In the genomic region with DNA sequence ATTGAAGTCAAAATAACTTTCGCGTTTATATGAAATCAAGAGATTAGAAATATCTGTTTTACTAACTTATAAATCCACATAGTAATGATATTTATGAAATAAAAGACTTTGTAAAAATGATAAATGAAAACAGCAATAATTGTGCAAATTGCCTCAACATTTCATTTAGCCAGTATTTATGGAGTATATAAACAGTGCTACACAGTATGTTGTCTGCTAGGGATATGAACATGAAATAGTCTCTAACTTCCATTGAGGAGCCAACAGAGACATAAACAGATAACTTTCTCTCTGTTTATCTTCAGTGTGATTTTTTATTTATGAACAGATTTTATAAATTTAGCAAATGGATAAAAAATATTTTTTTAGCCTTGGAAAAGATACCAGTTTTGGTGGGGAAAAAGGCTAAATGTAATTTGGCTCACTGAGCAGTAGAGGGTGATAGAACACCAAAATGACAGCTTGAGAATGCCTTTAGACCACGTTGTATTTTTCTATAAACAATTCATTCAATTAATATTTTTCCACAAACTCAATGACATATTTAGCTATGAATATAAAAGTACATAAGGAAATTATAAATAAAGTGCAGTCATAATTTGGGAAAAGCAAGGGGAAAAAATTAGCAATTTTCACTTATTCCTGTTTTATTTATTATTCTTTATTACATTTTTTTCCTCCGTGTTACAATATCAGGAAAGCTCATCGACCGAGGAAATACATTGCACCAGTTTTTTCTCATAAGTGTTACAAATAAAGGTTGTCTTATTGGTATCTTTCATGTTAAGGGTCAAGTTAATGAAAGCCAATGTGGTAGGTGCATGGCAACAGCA, we compare ENCODE assay signal across 1 cellular context.
TF ChIP-seq lines count a peak whose summit lies in the region.

No MANE protein-coding gene starts in this region.

TF ChIP-seq in K562, 482 proteins besides CTCF, POLR2A, EP300 and RAD21 (continued from another document and continues in another):
- TF ChIP-seq, protein P1, sequence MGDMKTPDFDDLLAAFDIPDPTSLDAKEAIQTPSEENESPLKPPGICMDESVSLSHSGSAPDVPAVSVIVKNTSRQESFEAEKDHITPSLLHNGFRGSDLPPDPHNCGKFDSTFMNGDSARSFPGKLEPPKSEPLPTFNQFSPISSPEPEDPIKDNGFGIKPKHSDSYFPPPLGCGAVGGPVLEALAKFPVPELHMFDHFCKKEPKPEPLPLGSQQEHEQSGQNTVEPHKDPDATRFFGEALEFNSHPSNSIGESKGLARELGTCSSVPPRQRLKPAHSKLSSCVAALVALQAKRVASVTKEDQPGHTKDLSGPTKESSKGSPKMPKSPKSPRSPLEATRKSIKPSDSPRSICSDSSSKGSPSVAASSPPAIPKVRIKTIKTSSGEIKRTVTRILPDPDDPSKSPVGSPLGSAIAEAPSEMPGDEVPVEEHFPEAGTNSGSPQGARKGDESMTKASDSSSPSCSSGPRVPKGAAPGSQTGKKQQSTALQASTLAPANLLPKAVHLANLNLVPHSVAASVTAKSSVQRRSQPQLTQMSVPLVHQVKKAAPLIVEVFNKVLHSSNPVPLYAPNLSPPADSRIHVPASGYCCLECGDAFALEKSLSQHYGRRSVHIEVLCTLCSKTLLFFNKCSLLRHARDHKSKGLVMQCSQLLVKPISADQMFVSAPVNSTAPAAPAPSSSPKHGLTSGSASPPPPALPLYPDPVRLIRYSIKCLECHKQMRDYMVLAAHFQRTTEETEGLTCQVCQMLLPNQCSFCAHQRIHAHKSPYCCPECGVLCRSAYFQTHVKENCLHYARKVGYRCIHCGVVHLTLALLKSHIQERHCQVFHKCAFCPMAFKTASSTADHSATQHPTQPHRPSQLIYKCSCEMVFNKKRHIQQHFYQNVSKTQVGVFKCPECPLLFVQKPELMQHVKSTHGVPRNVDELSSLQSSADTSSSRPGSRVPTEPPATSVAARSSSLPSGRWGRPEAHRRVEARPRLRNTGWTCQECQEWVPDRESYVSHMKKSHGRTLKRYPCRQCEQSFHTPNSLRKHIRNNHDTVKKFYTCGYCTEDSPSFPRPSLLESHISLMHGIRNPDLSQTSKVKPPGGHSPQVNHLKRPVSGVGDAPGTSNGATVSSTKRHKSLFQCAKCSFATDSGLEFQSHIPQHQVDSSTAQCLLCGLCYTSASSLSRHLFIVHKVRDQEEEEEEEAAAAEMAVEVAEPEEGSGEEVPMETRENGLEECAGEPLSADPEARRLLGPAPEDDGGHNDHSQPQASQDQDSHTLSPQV (IDR thresholded peaks at IDR 0.05): peak; percentile 50; the same call in 1 of the 2 replicates
- TF ChIP-seq CHD2 (IDR thresholded peaks at IDR 0.05; ENCODE audit: low read depth, low read length): no peak
- no peak; a peak in 1 of 4 replicates for TF ChIP-seq MAZ (CRISPR knock-in tag; conservative IDR thresholded peaks at IDR 0.05 in 1 of 2, IDR thresholded peaks at IDR 0.05 in 1 of 2)
- TF ChIP-seq, protein P2, sequence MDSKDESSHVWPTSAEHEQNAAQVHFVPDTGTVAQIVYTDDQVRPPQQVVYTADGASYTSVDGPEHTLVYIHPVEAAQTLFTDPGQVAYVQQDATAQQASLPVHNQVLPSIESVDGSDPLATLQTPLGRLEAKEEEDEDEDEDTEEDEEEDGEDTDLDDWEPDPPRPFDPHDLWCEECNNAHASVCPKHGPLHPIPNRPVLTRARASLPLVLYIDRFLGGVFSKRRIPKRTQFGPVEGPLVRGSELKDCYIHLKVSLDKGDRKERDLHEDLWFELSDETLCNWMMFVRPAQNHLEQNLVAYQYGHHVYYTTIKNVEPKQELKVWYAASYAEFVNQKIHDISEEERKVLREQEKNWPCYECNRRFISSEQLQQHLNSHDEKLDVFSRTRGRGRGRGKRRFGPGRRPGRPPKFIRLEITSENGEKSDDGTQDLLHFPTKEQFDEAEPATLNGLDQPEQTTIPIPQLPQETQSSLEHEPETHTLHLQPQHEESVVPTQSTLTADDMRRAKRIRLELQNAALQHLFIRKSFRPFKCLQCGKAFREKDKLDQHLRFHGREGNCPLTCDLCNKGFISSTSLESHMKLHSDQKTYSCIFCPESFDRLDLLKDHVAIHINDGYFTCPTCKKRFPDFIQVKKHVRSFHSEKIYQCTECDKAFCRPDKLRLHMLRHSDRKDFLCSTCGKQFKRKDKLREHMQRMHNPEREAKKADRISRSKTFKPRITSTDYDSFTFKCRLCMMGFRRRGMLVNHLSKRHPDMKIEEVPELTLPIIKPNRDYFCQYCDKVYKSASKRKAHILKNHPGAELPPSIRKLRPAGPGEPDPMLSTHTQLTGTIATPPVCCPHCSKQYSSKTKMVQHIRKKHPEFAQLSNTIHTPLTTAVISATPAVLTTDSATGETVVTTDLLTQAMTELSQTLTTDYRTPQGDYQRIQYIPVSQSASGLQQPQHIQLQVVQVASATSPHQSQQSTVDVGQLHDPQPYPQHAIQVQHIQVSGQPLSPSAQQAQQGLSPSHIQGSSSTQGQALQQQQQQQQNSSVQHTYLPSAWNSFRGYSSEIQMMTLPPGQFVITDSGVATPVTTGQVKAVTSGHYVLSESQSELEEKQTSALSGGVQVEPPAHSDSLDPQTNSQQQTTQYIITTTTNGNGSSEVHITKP (IDR thresholded peaks at IDR 0.05; ENCODE audit: partially characterized antibody): no peak
- no peak for TF ChIP-seq ZSCAN32 (CRISPR knock-in tag; IDR thresholded peaks at IDR 0.05)
- TF ChIP-seq ZNF431 (CRISPR knock-in tag; IDR thresholded peaks at IDR 0.05): no peak
- TF ChIP-seq ZNF589 (CRISPR knock-in tag; IDR thresholded peaks at IDR 0.05; ENCODE audit: low read depth): no peak
- TF ChIP-seq ZKSCAN3 (CRISPR knock-in tag; IDR thresholded peaks at IDR 0.05): no peak
- TF ChIP-seq, protein P3, sequence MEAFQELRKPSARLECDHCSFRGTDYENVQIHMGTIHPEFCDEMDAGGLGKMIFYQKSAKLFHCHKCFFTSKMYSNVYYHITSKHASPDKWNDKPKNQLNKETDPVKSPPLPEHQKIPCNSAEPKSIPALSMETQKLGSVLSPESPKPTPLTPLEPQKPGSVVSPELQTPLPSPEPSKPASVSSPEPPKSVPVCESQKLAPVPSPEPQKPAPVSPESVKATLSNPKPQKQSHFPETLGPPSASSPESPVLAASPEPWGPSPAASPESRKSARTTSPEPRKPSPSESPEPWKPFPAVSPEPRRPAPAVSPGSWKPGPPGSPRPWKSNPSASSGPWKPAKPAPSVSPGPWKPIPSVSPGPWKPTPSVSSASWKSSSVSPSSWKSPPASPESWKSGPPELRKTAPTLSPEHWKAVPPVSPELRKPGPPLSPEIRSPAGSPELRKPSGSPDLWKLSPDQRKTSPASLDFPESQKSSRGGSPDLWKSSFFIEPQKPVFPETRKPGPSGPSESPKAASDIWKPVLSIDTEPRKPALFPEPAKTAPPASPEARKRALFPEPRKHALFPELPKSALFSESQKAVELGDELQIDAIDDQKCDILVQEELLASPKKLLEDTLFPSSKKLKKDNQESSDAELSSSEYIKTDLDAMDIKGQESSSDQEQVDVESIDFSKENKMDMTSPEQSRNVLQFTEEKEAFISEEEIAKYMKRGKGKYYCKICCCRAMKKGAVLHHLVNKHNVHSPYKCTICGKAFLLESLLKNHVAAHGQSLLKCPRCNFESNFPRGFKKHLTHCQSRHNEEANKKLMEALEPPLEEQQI (IDR thresholded peaks at IDR 0.05): peak; percentile 47; the same call in 1 of the 2 replicates
- TF ChIP-seq ZNF384 (IDR thresholded peaks at IDR 0.05; ENCODE audit: low read depth, low read length): no peak; the same call in 1 of the 2 replicates
- TF ChIP-seq, protein P4, sequence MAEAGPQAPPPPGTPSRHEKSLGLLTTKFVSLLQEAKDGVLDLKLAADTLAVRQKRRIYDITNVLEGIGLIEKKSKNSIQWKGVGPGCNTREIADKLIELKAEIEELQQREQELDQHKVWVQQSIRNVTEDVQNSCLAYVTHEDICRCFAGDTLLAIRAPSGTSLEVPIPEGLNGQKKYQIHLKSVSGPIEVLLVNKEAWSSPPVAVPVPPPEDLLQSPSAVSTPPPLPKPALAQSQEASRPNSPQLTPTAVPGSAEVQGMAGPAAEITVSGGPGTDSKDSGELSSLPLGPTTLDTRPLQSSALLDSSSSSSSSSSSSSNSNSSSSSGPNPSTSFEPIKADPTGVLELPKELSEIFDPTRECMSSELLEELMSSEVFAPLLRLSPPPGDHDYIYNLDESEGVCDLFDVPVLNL (CRISPR knock-in tag; IDR thresholded peaks at IDR 0.05; ENCODE audit: low read depth): no peak
- TF ChIP-seq, protein P5, sequence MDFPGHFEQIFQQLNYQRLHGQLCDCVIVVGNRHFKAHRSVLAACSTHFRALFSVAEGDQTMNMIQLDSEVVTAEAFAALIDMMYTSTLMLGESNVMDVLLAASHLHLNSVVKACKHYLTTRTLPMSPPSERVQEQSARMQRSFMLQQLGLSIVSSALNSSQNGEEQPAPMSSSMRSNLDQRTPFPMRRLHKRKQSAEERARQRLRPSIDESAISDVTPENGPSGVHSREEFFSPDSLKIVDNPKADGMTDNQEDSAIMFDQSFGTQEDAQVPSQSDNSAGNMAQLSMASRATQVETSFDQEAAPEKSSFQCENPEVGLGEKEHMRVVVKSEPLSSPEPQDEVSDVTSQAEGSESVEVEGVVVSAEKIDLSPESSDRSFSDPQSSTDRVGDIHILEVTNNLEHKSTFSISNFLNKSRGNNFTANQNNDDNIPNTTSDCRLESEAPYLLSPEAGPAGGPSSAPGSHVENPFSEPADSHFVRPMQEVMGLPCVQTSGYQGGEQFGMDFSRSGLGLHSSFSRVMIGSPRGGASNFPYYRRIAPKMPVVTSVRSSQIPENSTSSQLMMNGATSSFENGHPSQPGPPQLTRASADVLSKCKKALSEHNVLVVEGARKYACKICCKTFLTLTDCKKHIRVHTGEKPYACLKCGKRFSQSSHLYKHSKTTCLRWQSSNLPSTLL (IDR thresholded peaks at IDR 0.05): no peak
- TF ChIP-seq KLF16 (IDR thresholded peaks at IDR 0.05): no peak
- TF ChIP-seq, protein P6, sequence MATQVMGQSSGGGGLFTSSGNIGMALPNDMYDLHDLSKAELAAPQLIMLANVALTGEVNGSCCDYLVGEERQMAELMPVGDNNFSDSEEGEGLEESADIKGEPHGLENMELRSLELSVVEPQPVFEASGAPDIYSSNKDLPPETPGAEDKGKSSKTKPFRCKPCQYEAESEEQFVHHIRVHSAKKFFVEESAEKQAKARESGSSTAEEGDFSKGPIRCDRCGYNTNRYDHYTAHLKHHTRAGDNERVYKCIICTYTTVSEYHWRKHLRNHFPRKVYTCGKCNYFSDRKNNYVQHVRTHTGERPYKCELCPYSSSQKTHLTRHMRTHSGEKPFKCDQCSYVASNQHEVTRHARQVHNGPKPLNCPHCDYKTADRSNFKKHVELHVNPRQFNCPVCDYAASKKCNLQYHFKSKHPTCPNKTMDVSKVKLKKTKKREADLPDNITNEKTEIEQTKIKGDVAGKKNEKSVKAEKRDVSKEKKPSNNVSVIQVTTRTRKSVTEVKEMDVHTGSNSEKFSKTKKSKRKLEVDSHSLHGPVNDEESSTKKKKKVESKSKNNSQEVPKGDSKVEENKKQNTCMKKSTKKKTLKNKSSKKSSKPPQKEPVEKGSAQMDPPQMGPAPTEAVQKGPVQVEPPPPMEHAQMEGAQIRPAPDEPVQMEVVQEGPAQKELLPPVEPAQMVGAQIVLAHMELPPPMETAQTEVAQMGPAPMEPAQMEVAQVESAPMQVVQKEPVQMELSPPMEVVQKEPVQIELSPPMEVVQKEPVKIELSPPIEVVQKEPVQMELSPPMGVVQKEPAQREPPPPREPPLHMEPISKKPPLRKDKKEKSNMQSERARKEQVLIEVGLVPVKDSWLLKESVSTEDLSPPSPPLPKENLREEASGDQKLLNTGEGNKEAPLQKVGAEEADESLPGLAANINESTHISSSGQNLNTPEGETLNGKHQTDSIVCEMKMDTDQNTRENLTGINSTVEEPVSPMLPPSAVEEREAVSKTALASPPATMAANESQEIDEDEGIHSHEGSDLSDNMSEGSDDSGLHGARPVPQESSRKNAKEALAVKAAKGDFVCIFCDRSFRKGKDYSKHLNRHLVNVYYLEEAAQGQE (CRISPR knock-in tag; IDR thresholded peaks at IDR 0.05; ENCODE audit: low read depth): no peak
- TF ChIP-seq L3MBTL2 (IDR thresholded peaks at IDR 0.05): no peak
- peak; percentile 90 for TF ChIP-seq CC2D1A (IDR thresholded peaks at IDR 0.05)
- TF ChIP-seq GTF2E2 (tag; IDR thresholded peaks at IDR 0.05): no peak
- TF ChIP-seq MYC (IDR thresholded peaks at IDR 0.05; ENCODE audit: low read depth, low read length): peak; percentile 71; the same call in 1 of the 2 replicates
- no peak for TF ChIP-seq MYC (CRISPR knock-in tag; IDR thresholded peaks at IDR 0.05; ENCODE audit: borderline replicate concordance, low read depth)
- peak; percentile 17; the same call in 1 of the 2 replicates for TF ChIP-seq TEAD4 (IDR thresholded peaks at IDR 0.05; ENCODE audit: low read length)
- TF ChIP-seq TEAD4 (CRISPR knock-in tag; IDR thresholded peaks at IDR 0.05; ENCODE audit: borderline replicate concordance): no peak
- peak; percentile 76 for TF ChIP-seq BRD9 (IDR thresholded peaks at IDR 0.05; ENCODE audit: low read depth, partially characterized antibody)
- TF ChIP-seq, protein P7, sequence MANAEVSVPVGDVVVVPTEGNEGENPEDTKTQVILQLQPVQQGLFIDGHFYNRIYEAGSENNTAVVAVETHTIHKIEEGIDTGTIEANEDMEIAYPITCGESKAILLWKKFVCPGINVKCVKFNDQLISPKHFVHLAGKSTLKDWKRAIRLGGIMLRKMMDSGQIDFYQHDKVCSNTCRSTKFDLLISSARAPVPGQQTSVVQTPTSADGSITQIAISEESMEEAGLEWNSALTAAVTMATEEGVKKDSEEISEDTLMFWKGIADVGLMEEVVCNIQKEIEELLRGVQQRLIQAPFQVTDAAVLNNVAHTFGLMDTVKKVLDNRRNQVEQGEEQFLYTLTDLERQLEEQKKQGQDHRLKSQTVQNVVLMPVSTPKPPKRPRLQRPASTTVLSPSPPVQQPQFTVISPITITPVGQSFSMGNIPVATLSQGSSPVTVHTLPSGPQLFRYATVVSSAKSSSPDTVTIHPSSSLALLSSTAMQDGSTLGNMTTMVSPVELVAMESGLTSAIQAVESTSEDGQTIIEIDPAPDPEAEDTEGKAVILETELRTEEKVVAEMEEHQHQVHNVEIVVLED (CRISPR knock-in tag; IDR thresholded peaks at IDR 0.05): no peak
- no peak for TF ChIP-seq MAFF (IDR thresholded peaks at IDR 0.05; ENCODE audit: low read length)
- TF ChIP-seq ARID1B (IDR thresholded peaks at IDR 0.05): no peak
- TF ChIP-seq, protein P8, sequence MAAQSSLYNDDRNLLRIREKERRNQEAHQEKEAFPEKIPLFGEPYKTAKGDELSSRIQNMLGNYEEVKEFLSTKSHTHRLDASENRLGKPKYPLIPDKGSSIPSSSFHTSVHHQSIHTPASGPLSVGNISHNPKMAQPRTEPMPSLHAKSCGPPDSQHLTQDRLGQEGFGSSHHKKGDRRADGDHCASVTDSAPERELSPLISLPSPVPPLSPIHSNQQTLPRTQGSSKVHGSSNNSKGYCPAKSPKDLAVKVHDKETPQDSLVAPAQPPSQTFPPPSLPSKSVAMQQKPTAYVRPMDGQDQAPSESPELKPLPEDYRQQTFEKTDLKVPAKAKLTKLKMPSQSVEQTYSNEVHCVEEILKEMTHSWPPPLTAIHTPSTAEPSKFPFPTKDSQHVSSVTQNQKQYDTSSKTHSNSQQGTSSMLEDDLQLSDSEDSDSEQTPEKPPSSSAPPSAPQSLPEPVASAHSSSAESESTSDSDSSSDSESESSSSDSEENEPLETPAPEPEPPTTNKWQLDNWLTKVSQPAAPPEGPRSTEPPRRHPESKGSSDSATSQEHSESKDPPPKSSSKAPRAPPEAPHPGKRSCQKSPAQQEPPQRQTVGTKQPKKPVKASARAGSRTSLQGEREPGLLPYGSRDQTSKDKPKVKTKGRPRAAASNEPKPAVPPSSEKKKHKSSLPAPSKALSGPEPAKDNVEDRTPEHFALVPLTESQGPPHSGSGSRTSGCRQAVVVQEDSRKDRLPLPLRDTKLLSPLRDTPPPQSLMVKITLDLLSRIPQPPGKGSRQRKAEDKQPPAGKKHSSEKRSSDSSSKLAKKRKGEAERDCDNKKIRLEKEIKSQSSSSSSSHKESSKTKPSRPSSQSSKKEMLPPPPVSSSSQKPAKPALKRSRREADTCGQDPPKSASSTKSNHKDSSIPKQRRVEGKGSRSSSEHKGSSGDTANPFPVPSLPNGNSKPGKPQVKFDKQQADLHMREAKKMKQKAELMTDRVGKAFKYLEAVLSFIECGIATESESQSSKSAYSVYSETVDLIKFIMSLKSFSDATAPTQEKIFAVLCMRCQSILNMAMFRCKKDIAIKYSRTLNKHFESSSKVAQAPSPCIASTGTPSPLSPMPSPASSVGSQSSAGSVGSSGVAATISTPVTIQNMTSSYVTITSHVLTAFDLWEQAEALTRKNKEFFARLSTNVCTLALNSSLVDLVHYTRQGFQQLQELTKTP (IDR thresholded peaks at IDR 0.05; ENCODE audit: low read depth in 1 of 2, partially characterized antibody in 2 of 2): peak in 1 of 2 experiments; percentile 25
